In the genomic region with DNA sequence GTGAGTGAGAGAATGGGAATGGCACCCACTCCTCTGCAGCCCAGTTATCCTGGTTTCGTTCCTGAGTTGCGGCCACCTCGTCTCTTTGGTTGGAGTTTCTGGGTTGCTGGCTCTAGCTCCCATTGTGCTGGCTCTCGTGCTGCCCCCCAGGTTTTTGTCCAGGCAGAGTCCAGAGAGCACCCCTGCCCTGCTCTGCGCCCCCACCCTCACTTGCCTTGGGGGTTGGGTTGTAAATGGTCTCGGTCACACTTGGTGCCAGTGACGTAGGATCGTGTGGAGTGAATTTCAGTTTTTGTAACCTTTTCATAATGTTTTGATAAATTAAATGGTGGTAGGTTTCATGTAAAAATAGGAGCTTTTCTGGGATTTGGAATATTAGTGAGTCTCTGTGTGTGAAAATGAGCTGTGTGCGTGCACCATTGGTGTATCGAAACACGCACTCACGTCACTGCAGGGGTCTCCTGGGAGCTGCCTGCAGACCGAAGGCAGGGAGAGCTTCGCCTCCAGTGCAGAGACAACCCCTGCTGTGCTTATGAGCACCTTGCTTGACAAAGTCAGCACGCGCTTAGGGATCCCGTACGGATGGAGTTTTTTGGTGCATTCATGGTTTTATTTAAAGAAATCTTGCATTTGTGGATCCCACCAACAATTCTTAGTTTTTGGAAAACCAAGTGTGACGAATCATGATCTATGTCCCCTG, we compare ENCODE assay signal across 15 cellular contexts.
"Had no signal": no experiment of that assay in that cellular context is flagged by ENCODE, and none has a peak within 500 bp of the region (broad histone marks: within the 10 kb centered on the region; RNA-seq: fewer than 3 reads in every experiment).

No MANE protein-coding gene starts in this region.

- H3K4me3 Mint-ChIP-seq: activated CD4-positive, alpha-beta memory T cell treated with anti-CD3 and anti-CD28 coated beads, Interleukin-2, amount 10 ng/mL, durations not matched to agents 7 days and 5 days; activated T-cell treated with anti-CD3 and anti-CD28 coated beads, Interleukin-2, amount 50 U/mL, for 72 hours; mesothelial cell of epicardium; neural crest cell had no signal

- ATAC-seq: activated T-cell treated with anti-CD3 and anti-CD28 coated beads, Interleukin-2, amount 50 U/mL, for 72 hours; pancreas had no signal

- H3K9me3 Mint-ChIP-seq: activated CD4-positive, alpha-beta memory T cell treated with anti-CD3 and anti-CD28 coated beads, Interleukin-2, amount 10 ng/mL, durations not matched to agents 7 days and 5 days; activated T-cell treated with anti-CD3 and anti-CD28 coated beads, Interleukin-2, amount 50 U/mL, for 72 hours; mesothelial cell of epicardium; neural crest cell had no signal

- FAIRE-seq: pancreas had no signal

- H3K27ac Mint-ChIP-seq: activated CD4-positive, alpha-beta memory T cell treated with anti-CD3 and anti-CD28 coated beads, Interleukin-2, amount 10 ng/mL, durations not matched to agents 7 days and 5 days had no signal

- H3K27me3 Mint-ChIP-seq: activated CD4-positive, alpha-beta memory T cell treated with anti-CD3 and anti-CD28 coated beads, Interleukin-2, amount 10 ng/mL, durations not matched to agents 7 days and 5 days had no signal

- H3K27ac ChIP-seq: ascending aorta, colonic mucosa, left ventricle myocardium inferior, pancreas, uterus had no signal

- H3K36me3 ChIP-seq: pancreas, uterus had no signal

- H3K4me3 ChIP-seq: ascending aorta, colonic mucosa, left ventricle myocardium inferior, pancreas, uterus had no signal

- H3K9me3 ChIP-seq: ascending aorta, colonic mucosa, left ventricle myocardium inferior, pancreas, uterus had no signal

- H3K27me3 ChIP-seq: ascending aorta, colonic mucosa, pancreas, uterus had no signal

- DNase-seq: activated CD4-positive, alpha-beta memory T cell treated with anti-CD3 and anti-CD28 coated beads, Interleukin-2, amount 10 ng/mL, durations not matched to agents 7 days and 5 days; activated CD4-positive, CD25-positive, alpha-beta regulatory T cell treated with anti-CD3 and anti-CD28 coated beads, Interleukin-2, amount 50 U/mL, for 72 hours; activated CD8-positive, alpha-beta memory T cell treated with anti-CD3 and anti-CD28 coated beads, Interleukin-2, amount 50 U/mL, for 4 hours; activated naive CD4-positive, alpha-beta T cell; activated T-cell treated with anti-CD3 and anti-CD28 coated beads, Interleukin-2, amount 50 U/mL, for 72 hours; colonic mucosa; left ventricle myocardium inferior; retina; stimulated activated CD4-positive, alpha-beta T cell treated with anti-CD3 and anti-CD28 coated beads, Interleukin-15, amount 100 ng/mL, for 24 hours; stimulated activated CD4-positive, alpha-beta T cell treated with anti-CD3 and anti-CD28 coated beads, Interleukin-4, amount 100 ng/mL, for 24 hours had no signal
